Comparison of ENCODE assay signal across 33 cellular contexts in the genomic region with DNA sequence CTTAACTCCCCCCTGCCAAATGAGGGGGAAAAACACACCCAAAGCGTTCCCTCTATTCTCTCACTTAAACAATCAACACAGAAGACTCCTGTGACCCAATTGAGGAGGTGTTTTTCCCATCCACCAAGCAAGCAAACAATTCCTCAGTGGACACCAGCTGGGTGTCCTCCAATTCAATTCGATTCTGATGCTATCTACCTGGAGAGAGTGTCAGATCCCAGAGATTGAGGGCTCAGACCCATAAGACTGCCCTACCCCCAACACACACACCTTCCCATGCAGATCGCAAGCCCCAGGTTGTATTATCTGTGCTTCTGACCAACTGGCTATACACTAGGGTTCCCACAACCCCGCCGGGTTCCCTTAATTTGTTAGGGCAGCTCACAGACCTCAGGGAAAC.
"Had no signal": no experiment of that assay in that cellular context is flagged by ENCODE, and none has a peak within 500 bp of the region (broad histone marks: within the 10 kb centered on the region; RNA-seq: fewer than 3 reads in every experiment).

No MANE protein-coding gene starts in this region.

- H3K4me3 Mint-ChIP-seq: activated B cell treated with CpG ODN at 0.5 μM for 24 hours; activated CD8-positive, alpha-beta T cell treated with anti-CD3 and anti-CD28 coated beads for 36 hours; activated naive CD8-positive, alpha-beta T cell; activated T-cell treated with anti-CD3 and anti-CD28 coated beads, Interleukin-2, amount 50 U/mL, for 4 hours; activated T-helper 17 cell treated with anti-CD3 and anti-CD28 coated beads, Interleukin-2, amount 50 U/mL, for 72 hours; central memory CD8-positive, alpha-beta T cell; dendritic cell treated with granulocyte-macrophage colony-stimulating factor and Interleukin-4, amounts not matched to agents 40 ng/mL and 50 ng/mL, for 4 days; T-helper 17 cell; T-helper 2 cell treated with Interferon-gamma antibody and Interleukin-4, amounts not matched to agents 5 μg/mL and 100 μg/mL, for 36 hours had no signal

- DNase-seq: activated B cell treated with CpG ODN at 0.5 μM for 24 hours; activated CD4-positive, alpha-beta T cell treated with anti-CD3 and anti-CD28 coated beads for 48 hours; activated CD4-positive, alpha-beta T cell treated with anti-CD3 and anti-CD28 coated beads, Interleukin-2, amount 50 U/mL, for 1 hour; activated CD4-positive, alpha-beta T cell treated with anti-CD3 and anti-CD28 coated beads, Interleukin-2, amount 50 U/mL, for 48 hours; activated CD8-positive, alpha-beta memory T cell treated with anti-CD3 and anti-CD28 coated beads for 24 hours; activated CD8-positive, alpha-beta T cell treated with anti-CD3 and anti-CD28 coated beads for 36 hours; activated effector memory CD4-positive, alpha-beta T cell treated with Interleukin-2 at 50 U/mL for 16 hours; activated gamma-delta T cell treated with Interleukin-2 at 50 U/mL for 16 hours; activated naive CD4-positive, alpha-beta T cell treated with anti-CD3 and anti-CD28 coated beads, Interleukin-2, amount 50 U/mL, for 16 hours; activated naive CD4-positive, alpha-beta T cell treated with Interleukin-2 at 50 U/mL for 16 hours; activated T-cell treated with anti-CD3 and anti-CD28 coated beads, Interleukin-2, amount 50 U/mL, for 4 hours; amniotic stem cell; anterior cingulate cortex; brain microvascular endothelial cell; dorsolateral prefrontal cortex; effector memory CD4-positive, alpha-beta T cell; erythroblast; foreskin keratinocyte; gastrocnemius medialis; T-helper 1 cell; T-helper 17 cell; T1000; WERI-Rb-1 had no signal

- FAIRE-seq: astrocyte, bronchial epithelial cell had no signal

- H3K27ac Mint-ChIP-seq: activated B cell treated with CpG ODN at 0.5 μM for 24 hours; activated CD8-positive, alpha-beta T cell treated with anti-CD3 and anti-CD28 coated beads for 36 hours; activated naive CD8-positive, alpha-beta T cell; activated T-helper 17 cell treated with anti-CD3 and anti-CD28 coated beads, Interleukin-2, amount 50 U/mL, for 72 hours; dendritic cell treated with granulocyte-macrophage colony-stimulating factor and Interleukin-4, amounts not matched to agents 40 ng/mL and 50 ng/mL, for 4 days; T-helper 17 cell; T-helper 2 cell treated with Interferon-gamma antibody and Interleukin-4, amounts not matched to agents 5 μg/mL and 100 μg/mL, for 36 hours had no signal

- ATAC-seq: activated CD4-positive, CD25-positive, alpha-beta regulatory T cell treated with anti-CD3 and anti-CD28 coated beads, Interleukin-2, amount 50 U/mL, for 24 hours; activated CD8-positive, alpha-beta T cell treated with anti-CD3 and anti-CD28 coated beads for 36 hours; activated T-cell treated with anti-CD3 and anti-CD28 coated beads, Interleukin-2, amount 50 U/mL, for 4 hours; activated T-helper 17 cell treated with anti-CD3 and anti-CD28 coated beads, Interleukin-2, amount 50 U/mL, for 72 hours; foreskin keratinocyte; gastrocnemius medialis; T-helper 17 cell had no signal

- H3K9me3 ChIP-seq: esophagus muscularis mucosa, gastrocnemius medialis had no signal

- H3K27me3 ChIP-seq: dorsolateral prefrontal cortex, gastrocnemius medialis had no signal

- H3K27ac ChIP-seq: brain microvascular endothelial cell, coronary artery, dorsolateral prefrontal cortex, esophagus muscularis mucosa, foreskin keratinocyte, gastrocnemius medialis, WERI-Rb-1 had no signal

- H3K36me3 ChIP-seq: brain microvascular endothelial cell, esophagus muscularis mucosa, gastrocnemius medialis, WERI-Rb-1 had no signal

- H3K27me3 Mint-ChIP-seq: activated naive CD8-positive, alpha-beta T cell had no signal

- H3K4me1 ChIP-seq: esophagus muscularis mucosa, gastrocnemius medialis had no signal

- H3K4me3 ChIP-seq: coronary artery, dorsolateral prefrontal cortex, esophagus muscularis mucosa, gastrocnemius medialis had no signal

- H3K9me3 Mint-ChIP-seq: activated B cell treated with CpG ODN at 0.5 μM for 24 hours; activated CD8-positive, alpha-beta T cell treated with anti-CD3 and anti-CD28 coated beads for 36 hours; activated T-cell treated with anti-CD3 and anti-CD28 coated beads, Interleukin-2, amount 50 U/mL, for 4 hours; activated T-helper 17 cell treated with anti-CD3 and anti-CD28 coated beads, Interleukin-2, amount 50 U/mL, for 72 hours; central memory CD8-positive, alpha-beta T cell; dendritic cell treated with granulocyte-macrophage colony-stimulating factor and Interleukin-4, amounts not matched to agents 40 ng/mL and 50 ng/mL, for 4 days; T-helper 2 cell treated with Interferon-gamma antibody and Interleukin-4, amounts not matched to agents 5 μg/mL and 100 μg/mL, for 36 hours had no signal
